In the genomic region with DNA sequence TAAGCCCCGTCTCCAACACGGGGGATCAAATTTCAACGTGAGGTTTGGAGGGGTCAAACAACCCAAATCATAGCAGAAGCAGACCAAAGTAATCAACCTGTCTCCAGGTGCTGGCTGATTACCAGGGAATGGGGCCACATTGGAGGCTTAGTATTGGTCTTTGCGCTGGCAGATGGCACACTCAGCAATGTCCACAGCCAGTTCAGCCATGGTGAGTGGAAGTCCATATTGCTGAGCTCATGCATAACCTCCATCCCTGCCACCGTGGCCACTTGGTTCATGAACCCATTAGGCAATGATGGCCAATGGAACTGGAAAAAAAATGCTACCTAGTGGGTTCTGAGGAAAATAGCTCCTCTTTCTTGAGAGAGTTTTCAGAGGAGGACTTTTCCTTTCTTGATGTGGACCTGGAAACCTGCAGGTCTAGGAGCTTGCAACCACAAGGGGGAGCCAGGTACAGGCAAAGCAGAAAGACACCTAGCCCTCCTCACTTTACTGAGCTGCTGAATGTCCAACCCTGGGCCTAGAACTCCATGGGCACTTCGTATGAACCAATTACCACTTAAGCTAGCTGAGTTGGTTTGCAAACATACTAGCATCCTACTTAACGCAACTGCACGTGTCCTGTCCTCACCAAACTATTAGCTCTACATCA, we compare ENCODE assay signal across 8 cellular contexts.
DNase-seq lines count a peak whose midpoint lies in the region; ATAC-seq, FAIRE-seq and TF ChIP-seq lines count a peak whose summit lies in the region.

No MANE protein-coding gene starts in this region.

- H3K27ac Mint-ChIP-seq in activated T-helper 1 cell treated with anti-CD3 and anti-CD28 coated beads, Interleukin-12 subunit alpha, Interleukin-12 subunit beta, Interleukin-2, Interleukin-4 antibody, amounts not matched to agents 30 ng/mL and 10 ng/mL and 1 ng/mL, durations not matched to agents 14 hours and 24 hours and 36 hours = no peak overlapping the region
- no peak overlapping the region for H3K27ac Mint-ChIP-seq in glutamatergic neuron (ENCODE audit: unreplicated experiment)

- TF ChIP-seq EP300 in A549 (IDR thresholded peaks at IDR 0.05) = no peak

- H3K27ac ChIP-seq in A549 (no peak overlapping the region), OCI-LY1 (ENCODE audit: low read depth, low read length, poor library complexity, severe bottlenecking) (no peak overlapping the region), spleen (no peak overlapping the region)

- no peaks in the 10 kb centered on the region for H3K4me1 Mint-ChIP-seq in activated T-helper 1 cell treated with anti-CD3 and anti-CD28 coated beads, Interleukin-12 subunit alpha, Interleukin-12 subunit beta, Interleukin-2, Interleukin-4 antibody, amounts not matched to agents 30 ng/mL and 10 ng/mL and 1 ng/mL, durations not matched to agents 14 hours and 24 hours and 36 hours (ENCODE audit: low read depth)
- H3K4me1 Mint-ChIP-seq in glutamatergic neuron (ENCODE audit: low read depth, unreplicated experiment) = no peaks in the 10 kb centered on the region

- H3K36me3 ChIP-seq in OCI-LY1 (ENCODE audit: insufficient read depth, low read length) (no peaks in the 10 kb centered on the region), spleen (no peaks in the 10 kb centered on the region)

- DNase-seq in A549 (ENCODE audit: low read depth in 1 of 2, low spot score in 1 of 2) (peak; percentile 3 to 45), GM12892 (ENCODE audit: insufficient read length) (peak; percentile 16), glutamatergic neuron (peak; percentile 52), spleen (peak; percentile 77), 8988T (no peak)
- peak; percentile 38 for DNase-seq in activated T-helper 1 cell treated with anti-CD3 and anti-CD28 coated beads, Interleukin-12 subunit alpha, Interleukin-12 subunit beta, Interleukin-2, Interleukin-4 antibody, amounts not matched to agents 30 ng/mL and 10 ng/mL and 1 ng/mL, durations not matched to agents 14 hours and 24 hours and 36 hours (ENCODE audit: low spot score)

- 0 out of 3 replicates have a peak, but pooled peaks have one; percentile 16 for TF ChIP-seq CTCF in A549 (IDR thresholded peaks at IDR 0.05)
- TF ChIP-seq CTCF in OCI-LY1 (IDR thresholded peaks at IDR 0.05; ENCODE audit: low read length) = peak; percentile 71
- TF ChIP-seq CTCF in glutamatergic neuron (IDR thresholded peaks at IDR 0.05; ENCODE audit: partially characterized antibody, unreplicated experiment) = peak; percentile 26
- TF ChIP-seq CTCF in spleen (IDR thresholded peaks at IDR 0.05 in 8 of 11, conservative IDR thresholded peaks at IDR 0.05 in 3 of 11) = peak; percentile 18 to 80 (median 69)

- no peaks in the 10 kb centered on the region for H3K9me3 Mint-ChIP-seq in activated T-helper 1 cell treated with anti-CD3 and anti-CD28 coated beads, Interleukin-12 subunit alpha, Interleukin-12 subunit beta, Interleukin-2, Interleukin-4 antibody, amounts not matched to agents 30 ng/mL and 10 ng/mL and 1 ng/mL, durations not matched to agents 14 hours and 24 hours and 36 hours
- no peaks in the 10 kb centered on the region for H3K9me3 Mint-ChIP-seq in glutamatergic neuron (ENCODE audit: unreplicated experiment)

- no peaks in the 10 kb centered on the region for H4K20me1 ChIP-seq in OCI-LY1 (ENCODE audit: insufficient read depth, low read length)

- no peak overlapping the region for H2AFZ ChIP-seq in OCI-LY1 (ENCODE audit: low read length)

- 14% methylated on average over 8 of the region's 8 CpGs for WGBS in A549 (ENCODE audit: missing lambda C conversion rate)
- 71 to 81% (median 78%) methylated on average over 8 of the region's 8 CpGs for WGBS in spleen, 5 donors

- H3F3A ChIP-seq in OCI-LY1 (ENCODE audit: insufficient read depth, low read length) = no peaks in the 10 kb centered on the region

- no peak overlapping the region for H3K9ac ChIP-seq in OCI-LY1 (ENCODE audit: low read length)

- no peak overlapping the region for H3K4me3 Mint-ChIP-seq in activated T-helper 1 cell treated with anti-CD3 and anti-CD28 coated beads, Interleukin-12 subunit alpha, Interleukin-12 subunit beta, Interleukin-2, Interleukin-4 antibody, amounts not matched to agents 30 ng/mL and 10 ng/mL and 1 ng/mL, durations not matched to agents 14 hours and 24 hours and 36 hours
- no peak overlapping the region for H3K4me3 Mint-ChIP-seq in glutamatergic neuron (ENCODE audit: unreplicated experiment)

- H3K4me3 ChIP-seq in A549 (no peak overlapping the region), OCI-LY1 (ENCODE audit: low read depth, low read length, poor library complexity, severe bottlenecking) (no peak overlapping the region), spleen (no peak overlapping the region)

- H3K9me2 ChIP-seq in OCI-LY1 (ENCODE audit: low read depth, low read length) = no peaks in the 10 kb centered on the region

- H3K36me3 Mint-ChIP-seq in activated T-helper 1 cell treated with anti-CD3 and anti-CD28 coated beads, Interleukin-12 subunit alpha, Interleukin-12 subunit beta, Interleukin-2, Interleukin-4 antibody, amounts not matched to agents 30 ng/mL and 10 ng/mL and 1 ng/mL, durations not matched to agents 14 hours and 24 hours and 36 hours (ENCODE audit: low read depth) = no peaks in the 10 kb centered on the region
- no peaks in the 10 kb centered on the region for H3K36me3 Mint-ChIP-seq in glutamatergic neuron (ENCODE audit: unreplicated experiment)

- H3K9me3 ChIP-seq in A549 (no peaks in the 10 kb centered on the region), OCI-LY1 (ENCODE audit: low read length) (no peaks in the 10 kb centered on the region), spleen (no peaks in the 10 kb centered on the region)

- TF ChIP-seq POLR2A in A549 (IDR thresholded peaks at IDR 0.05; ENCODE audit: low read length) (no peak), GM12892 (IDR thresholded peaks at IDR 0.05; ENCODE audit: low read depth, low read length) (no peak), spleen (IDR thresholded peaks at IDR 0.05) (no peak)

- no peaks in the 10 kb centered on the region for H3K27me3 ChIP-seq in OCI-LY1 (ENCODE audit: insufficient read depth, low read length)
- no peaks in the 10 kb centered on the region for H3K27me3 ChIP-seq in spleen (replicated peaks in 1 of 7)

- CTCF ChIA-PET in A549 (lab: Yijun Ruan, JAX) = interaction anchor here (0.6 to 1.9 kb wide), 3 partner anchors 8 to 249 kb away, joined by 3 to 5 read pairs (median 3); no protein-coding TSS in a partner anchor

- H3K79me2 ChIP-seq in OCI-LY1 (ENCODE audit: insufficient read depth, low read length) = no peaks in the 10 kb centered on the region

- H3K4me1 ChIP-seq in A549 (no peaks in the 10 kb centered on the region), OCI-LY1 (ENCODE audit: insufficient read depth, low read length, severe bottlenecking) (no peaks in the 10 kb centered on the region), spleen (no peaks in the 10 kb centered on the region)

- POLR2A ChIA-PET in A549 (lab: Yijun Ruan, JAX) = no interaction called here

- peak in 1 of 2 experiments; percentile 51; a peak in 2 of 5 replicates for TF ChIP-seq RAD21 in A549 (conservative IDR thresholded peaks at IDR 0.05 in 1 of 2, IDR thresholded peaks at IDR 0.05 in 1 of 2)

- peak in 1 of 2 experiments; percentile 80; a peak in 3 of 6 replicates for ATAC-seq in A549
- peak; percentile 78 for ATAC-seq in HG02938 (IDR thresholded peaks at IDR 0.05; ENCODE audit: unreplicated experiment)

- peaks cover 6% of the 10 kb centered on the region for H3K27me3 Mint-ChIP-seq in activated T-helper 1 cell treated with anti-CD3 and anti-CD28 coated beads, Interleukin-12 subunit alpha, Interleukin-12 subunit beta, Interleukin-2, Interleukin-4 antibody, amounts not matched to agents 30 ng/mL and 10 ng/mL and 1 ng/mL, durations not matched to agents 14 hours and 24 hours and 36 hours (ENCODE audit: insufficient read depth)
- peaks cover 2% of the 10 kb centered on the region for H3K27me3 Mint-ChIP-seq in glutamatergic neuron (ENCODE audit: unreplicated experiment)

- no peak overlapping the region for H3K4me2 ChIP-seq in A549
- H3K4me2 ChIP-seq in OCI-LY1 (ENCODE audit: low read length) = no peak overlapping the region

- intact Hi-C loops in activated T-helper 1 cell treated with anti-CD3 and anti-CD28 coated beads, Interleukin-12 subunit alpha, Interleukin-12 subunit beta, Interleukin-2, Interleukin-4 antibody, amounts not matched to agents 30 ng/mL and 10 ng/mL and 1 ng/mL, durations not matched to agents 14 hours and 24 hours and 36 hours (cut with micrococcal nuclease) = loop anchor here (1.0 to 10.0 kb wide), 3 partner anchors 127 to 249 kb away; a partner anchor contains a TSS
- intact Hi-C loops in spleen (cut with DNase I; ENCODE audit: low total_unique reads) = loop anchor here (2.0 kb wide), 1 partner anchor 249 kb away; no protein-coding TSS in a partner anchor

- no peak for FAIRE-seq in A549 (lab: Jason Lieb, UNC)
- FAIRE-seq in GM12892 (lab: Jason Lieb, UNC) = peak; percentile 79

TF ChIP-seq in A549, 52 proteins besides CTCF, POLR2A, EP300 and RAD21:
- TF ChIP-seq FOSL2 (IDR thresholded peaks at IDR 0.05) (no peak), FOSL2 (CRISPR knock-in tag; IDR thresholded peaks at IDR 0.05) (no peak), HDAC2 (IDR thresholded peaks at IDR 0.05) (no peak), KDM1A (IDR thresholded peaks at IDR 0.05; ENCODE audit: low read depth) (no peak), SMC3 (IDR thresholded peaks at IDR 0.05) (peak; percentile 19; the same call in 1 of the 3 replicates)
- TF ChIP-seq, protein P1, sequence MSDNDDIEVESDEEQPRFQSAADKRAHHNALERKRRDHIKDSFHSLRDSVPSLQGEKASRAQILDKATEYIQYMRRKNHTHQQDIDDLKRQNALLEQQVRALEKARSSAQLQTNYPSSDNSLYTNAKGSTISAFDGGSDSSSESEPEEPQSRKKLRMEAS (IDR thresholded peaks at IDR 0.05) = no peak

Comparison
In these comparisons a context has a peak if more than half of its experiments do, and no peak if none do; other contexts are left out.
1. CTCF ChIP-seq: peak in every context shown above with its lines; median percentile 71 in OCI-LY1; 69 in spleen; 26 in glutamatergic neuron; 16 in A549.